Comparison of ENCODE assay signal across 1 cellular context in genomic region chr9:34627716-34628655, GRCh38.
TF ChIP-seq lines count a peak whose summit lies in the region.

No MANE protein-coding gene starts in this region.

TF ChIP-seq in GM23338, 12 proteins besides CTCF, POLR2A, EP300 and RAD21 (continued from another document):
- TF ChIP-seq ETS1 (IDR thresholded peaks at IDR 0.05) (no peak), ZNF331 (CRISPR knock-in tag; IDR thresholded peaks at IDR 0.05; ENCODE audit: low read depth) (no peak), POLR2AphosphoS5 (IDR thresholded peaks at IDR 0.05; ENCODE audit: low read depth) (no peak), EZH2 (IDR thresholded peaks at IDR 0.05; ENCODE audit: low read depth, unreplicated experiment) (no peak), ZNF462 (CRISPR knock-in tag; IDR thresholded peaks at IDR 0.05) (no peak), REST (IDR thresholded peaks at IDR 0.05; ENCODE audit: unreplicated experiment) (no peak), ZNF114 (CRISPR knock-in tag; IDR thresholded peaks at IDR 0.05) (no peak), EZH2phosphoT487 (IDR thresholded peaks at IDR 0.05; ENCODE audit: unreplicated experiment) (no peak), STAT1 (IDR thresholded peaks at IDR 0.05; ENCODE audit: unreplicated experiment) (no peak), JUNB (IDR thresholded peaks at IDR 0.05; ENCODE audit: unreplicated experiment) (no peak)
